34 cellular contexts compared by ENCODE assay signal in genomic region chrX:153327561-153327960, GRCh38. TPM values are rescaled to one million over a fixed set of nuclear protein-coding genes. Genes with fewer than 3 reads are reported as not detected.
"Had no signal": no experiment of that assay in that cellular context is flagged by ENCODE, and none has a peak within 500 bp of the region (broad histone marks: within the 10 kb centered on the region; RNA-seq: fewer than 3 reads in every experiment).

No MANE protein-coding gene starts in this region.

- H3K27me3 ChIP-seq: body of pancreas, esophagus muscularis mucosa had no signal

- DNase-seq: activated B cell treated with CpG ODN at 0.5 μM for 24 hours; activated CD4-positive, alpha-beta memory T cell treated with anti-CD3 and anti-CD28 coated beads for 36 hours; activated CD4-positive, alpha-beta T cell treated with anti-CD3 and anti-CD28 coated beads, Interleukin-2, amount 10 ng/mL, durations not matched to agents 24 days and 14 days; activated CD8-positive, alpha-beta memory T cell treated with anti-CD3 and anti-CD28 coated beads, Interleukin-2, amount 10 ng/mL, durations not matched to agents 7 days and 5 days; activated CD8-positive, alpha-beta memory T cell treated with anti-CD3 and anti-CD28 coated beads, Interleukin-2, amount 50 U/mL, for 4 hours; activated CD8-positive, alpha-beta T cell treated with anti-CD3 and anti-CD28 coated beads, Interleukin-2, amount 10 ng/mL, durations not matched to agents 7 days and 5 days; activated effector memory CD4-positive, alpha-beta T cell treated with anti-CD3 and anti-CD28 coated beads, Interleukin-2, amount 50 U/mL, for 16 hours; activated naive CD4-positive, alpha-beta T cell treated with anti-CD3 and anti-CD28 coated beads for 36 hours; activated naive CD8-positive, alpha-beta T cell treated with anti-CD3 and anti-CD28 coated beads for 36 hours; activated naive CD8-positive, alpha-beta T cell treated with anti-CD3 and anti-CD28 coated beads, Interleukin-2, amount 50 U/mL, for 24 hours; activated T-cell treated with anti-CD3 and anti-CD28 coated beads, Interleukin-2, amount 50 U/mL, for 1 hour; activated T-cell treated with anti-CD3 and anti-CD28 coated beads, Interleukin-2, amount 50 U/mL, for 48 hours; adrenal gland; amygdala; aorta; body of pancreas; caudate nucleus; effector memory CD4-positive, alpha-beta T cell; erythroblast; foreskin keratinocyte; gastrocnemius medialis; glutamatergic neuron; heart left ventricle; T-helper 1 cell; T-helper 17 cell; T1000; WERI-Rb-1 had no signal

- H3K4me3 ChIP-seq: adrenal gland, body of pancreas, esophagus muscularis mucosa, gastrocnemius medialis, heart left ventricle had no signal

- H3K36me3 ChIP-seq: adrenal gland, esophagus muscularis mucosa, gastrocnemius medialis, heart left ventricle, WERI-Rb-1 had no signal

- H3K27ac ChIP-seq: adrenal gland, body of pancreas, esophagus muscularis mucosa, foreskin keratinocyte, gastrocnemius medialis, heart left ventricle, WERI-Rb-1 had no signal

- H3K9me3 ChIP-seq: adrenal gland, body of pancreas, gastrocnemius medialis had no signal

- H3K4me1 ChIP-seq: adrenal gland, body of pancreas, esophagus muscularis mucosa, foreskin keratinocyte, gastrocnemius medialis, heart left ventricle had no signal

- ATAC-seq: activated CD4-positive, CD25-positive, alpha-beta regulatory T cell treated with anti-CD3 and anti-CD28 coated beads, Interleukin-2, amount 50 U/mL, for 24 hours; activated CD8-positive, alpha-beta memory T cell treated with anti-CD3 and anti-CD28 coated beads, Interleukin-2, amount 10 ng/mL, durations not matched to agents 7 days and 5 days; activated CD8-positive, alpha-beta T cell treated with anti-CD3 and anti-CD28 coated beads, Interleukin-2, amount 10 ng/mL, durations not matched to agents 7 days and 5 days; activated naive CD8-positive, alpha-beta T cell treated with anti-CD3 and anti-CD28 coated beads, Interleukin-2, amount 50 U/mL, for 24 hours; body of pancreas; foreskin keratinocyte; gastrocnemius medialis; heart left ventricle; T-helper 17 cell had no signal

RNA-seq across cellular contexts. Expression of gene PNMA6F, which starts 6.0 kb away (rescaled TPM):
- total RNA-seq: activated B cell treated with CpG ODN at 0.5 μM for 24 hours; activated CD4-positive, alpha-beta memory T cell treated with anti-CD3 and anti-CD28 coated beads for 36 hours; activated CD4-positive, alpha-beta T cell treated with anti-CD3 and anti-CD28 coated beads, Interleukin-2, amount 10 ng/mL, durations not matched to agents 24 days and 14 days; activated CD8-positive, alpha-beta memory T cell treated with anti-CD3 and anti-CD28 coated beads for 36 hours; activated CD8-positive, alpha-beta memory T cell treated with anti-CD3 and anti-CD28 coated beads, Interleukin-2, amount 10 ng/mL, durations not matched to agents 7 days and 5 days; activated CD8-positive, alpha-beta T cell treated with anti-CD3 and anti-CD28 coated beads, Interleukin-2, amount 10 ng/mL, durations not matched to agents 7 days and 5 days; activated naive CD4-positive, alpha-beta T cell treated with anti-CD3 and anti-CD28 coated beads for 36 hours; activated naive CD8-positive, alpha-beta T cell treated with anti-CD3 and anti-CD28 coated beads for 36 hours; activated T-helper 1 cell treated with anti-CD3 and anti-CD28 coated beads, Interleukin-12 subunit alpha, Interleukin-12 subunit beta, Interleukin-2, Interleukin-4 antibody, amounts not matched to agents 30 ng/mL and 10 ng/mL and 1 ng/mL, durations not matched to agents 14 hours and 24 hours and 36 hours; activated T-helper 2 cell treated with anti-CD3 and anti-CD28 coated beads, Interferon-gamma antibody, Interleukin-2, Interleukin-4, amounts not matched to agents 10 μg/mL and 5 μg/mL and 100 μg/mL, durations not matched to agents 14 hours and 24 hours and 36 hours; aorta; body of pancreas; chondrocyte; dermis microvascular lymphatic vessel endothelial cell; esophagus muscularis mucosa; foreskin keratinocyte; gastrocnemius medialis; heart left ventricle; T-helper 17 cell had no signal
